ENCODE assay signal across 16 cellular contexts in genomic region chr3:58065700-58066167, GRCh38. TPM values are rescaled to one million over a fixed set of nuclear protein-coding genes. Genes with fewer than 3 reads are reported as not detected.
A peak's percentile ranks its signal among the peaks of the same experiment; 100 is the strongest.
DNase-seq lines count a peak whose midpoint lies in the region; ATAC-seq and TF ChIP-seq lines count a peak whose summit lies in the region.
"Had no signal": no experiment of that assay in that cellular context is flagged by ENCODE, and none has a peak within 500 bp of the region (broad histone marks: within the 10 kb centered on the region; RNA-seq: fewer than 3 reads in every experiment).

No MANE protein-coding gene starts in this region.

- H3K27ac ChIP-seq in body of pancreas (peak overlapping the region; percentile 5 to 63 (median 60)), aorta (ENCODE audit: low read depth in 1 of 2, low read length in 2 of 2) (peak overlapping the region; percentile 52 to 90)
- no peak overlapping the region for H3K27ac ChIP-seq in CD8-positive, alpha-beta T cell (ENCODE audit: low read depth, low read length)
- H3K27ac ChIP-seq: parathyroid adenoma had no signal

- H3K27me3 ChIP-seq in body of pancreas (no peaks in the 10 kb centered on the region), aorta (ENCODE audit: control insufficient read depth in 1 of 2, insufficient read depth in 2 of 2, low read length in 1 of 2) (no peaks in the 10 kb centered on the region)
- H3K27me3 ChIP-seq in CD8-positive, alpha-beta T cell (ENCODE audit: insufficient read depth, low read length) = no peaks in the 10 kb centered on the region

- peaks cover 55% of the 10 kb centered on the region for H3K4me1 ChIP-seq in body of pancreas
- peaks cover 4 to 10% of the 10 kb centered on the region in 2 donors for H3K4me1 ChIP-seq in aorta (ENCODE audit: control insufficient read depth in 1 of 2, insufficient read depth in 2 of 2, low read length in 2 of 2)
- H3K4me1 ChIP-seq in CD8-positive, alpha-beta T cell (ENCODE audit: insufficient read depth, low read length) = peaks cover 8% of the 10 kb centered on the region
- H3K4me1 ChIP-seq: parathyroid adenoma had no signal

- 30 to 40% methylated on average over 6 of the region's 6 CpGs for WGBS in body of pancreas, 2 donors
- WGBS in aorta, 2 donors = 16 to 24% methylated on average over 6 of the region's 6 CpGs

- peaks cover 65% of the 10 kb centered on the region for H3K4me1 Mint-ChIP-seq in mesothelial cell of epicardium
- peaks cover 74% of the 10 kb centered on the region for H3K4me1 Mint-ChIP-seq in HFFc6 (ENCODE audit: low read depth)
- peaks cover 39% of the 10 kb centered on the region for H3K4me1 Mint-ChIP-seq in CD8-positive, alpha-beta T cell (ENCODE audit: low read depth)

- POLR2A ChIA-PET in CD8-positive, alpha-beta T cell (lab: Charles Lee) = interaction anchor here (0.9 kb wide), 1 partner anchor 20 kb away, joined by 3 read pairs; no protein-coding TSS in a partner anchor

- H3K36me3 Mint-ChIP-seq in mesothelial cell of epicardium (no peaks in the 10 kb centered on the region), HFFc6 (ENCODE audit: low read depth) (no peaks in the 10 kb centered on the region)
- no peaks in the 10 kb centered on the region for H3K36me3 Mint-ChIP-seq in CD8-positive, alpha-beta T cell
- H3K36me3 Mint-ChIP-seq: activated naive CD8-positive, alpha-beta T cell treated with anti-CD3 and anti-CD28 coated beads for 36 hours had no signal

- CTCF ChIA-PET in CD8-positive, alpha-beta T cell (lab: Charles Lee) = no interaction called here

- TF ChIP-seq CTCF in body of pancreas (IDR thresholded peaks at IDR 0.05) = no peak
- TF ChIP-seq CTCF in mesothelial cell of epicardium (IDR thresholded peaks at IDR 0.05; ENCODE audit: unreplicated experiment) = no peak
- no peak for TF ChIP-seq CTCF in HFFc6 (IDR thresholded peaks at IDR 0.05)
- TF ChIP-seq CTCF in CD8-positive, alpha-beta T cell (IDR thresholded peaks at IDR 0.05) = no peak

- DNase-seq in NCI-H748 (lab: John Stamatoyannopoulos, UW; ENCODE audit: unreplicated experiment) (peak; percentile 71), NCI-H748 treated with DMSO at 0.1 percent for 48 hours (lab: John Stamatoyannopoulos, UW) (no peak), body of pancreas (peak; percentile 45 to 76 (median 58)), mesothelial cell of epicardium (ENCODE audit: low spot score in 2 of 2, unreplicated experiment in 2 of 2) (no peak), aorta (no peak), HFFc6 (no peak)
- no peak for DNase-seq in activated CD4-positive, alpha-beta T cell treated with anti-CD3 and anti-CD28 coated beads for 48 hours
- no peak for DNase-seq in CD8-positive, alpha-beta T cell
- DNase-seq: activated naive CD8-positive, alpha-beta T cell treated with anti-CD3 and anti-CD28 coated beads for 36 hours; DMS79; effector CD4-positive, alpha-beta T cell; NCI-H187; OCI-M1; T-helper 9 cell had no signal

- H3K9me3 ChIP-seq in body of pancreas (no peaks in the 10 kb centered on the region), aorta (ENCODE audit: control insufficient read depth, low read length) (no peaks in the 10 kb centered on the region)
- H3K9me3 ChIP-seq in CD8-positive, alpha-beta T cell (ENCODE audit: low read length) = no peaks in the 10 kb centered on the region

- no peak for TF ChIP-seq POLR2A in body of pancreas (IDR thresholded peaks at IDR 0.05)

- no peaks in the 10 kb centered on the region for H3K36me3 ChIP-seq in body of pancreas (replicated peaks in 1 of 2; ENCODE audit: insufficient read depth in 1 of 2, low read depth in 2 of 2)
- no peaks in the 10 kb centered on the region for H3K36me3 ChIP-seq in aorta (ENCODE audit: control insufficient read depth in 1 of 2, insufficient read depth in 2 of 2, low read length in 1 of 2)
- no peaks in the 10 kb centered on the region for H3K36me3 ChIP-seq in CD8-positive, alpha-beta T cell (ENCODE audit: insufficient read depth, low read length)

- H3K9me3 Mint-ChIP-seq in mesothelial cell of epicardium = no peaks in the 10 kb centered on the region
- no peaks in the 10 kb centered on the region for H3K9me3 Mint-ChIP-seq in HFFc6
- no peaks in the 10 kb centered on the region for H3K9me3 Mint-ChIP-seq in CD8-positive, alpha-beta T cell
- H3K9me3 Mint-ChIP-seq: activated naive CD8-positive, alpha-beta T cell treated with anti-CD3 and anti-CD28 coated beads for 36 hours had no signal

- intact Hi-C loops in body of pancreas (cut with DNase I) = loop anchor here (10.0 kb wide), 1 partner anchor 51 kb away; no protein-coding TSS in a partner anchor
- intact Hi-C loops in aorta (cut with DNase I) = loop anchor here in 1 of 2 donors (5.0 kb wide), 1 partner anchor 53 kb away; no protein-coding TSS in a partner anchor
- intact Hi-C loops in CD8-positive, alpha-beta T cell (cut with DNase I, micrococcal nuclease) = no loop called here

- H3K4me3 ChIP-seq in body of pancreas = no peak overlapping the region
- no peak overlapping the region for H3K4me3 ChIP-seq in aorta (ENCODE audit: low read length in 2 of 2)
- no peak overlapping the region for H3K4me3 ChIP-seq in CD8-positive, alpha-beta T cell (ENCODE audit: low read depth, low read length)
- H3K4me3 ChIP-seq: lung had no signal

- H3K27me3 Mint-ChIP-seq in mesothelial cell of epicardium (ENCODE audit: low read depth) (no peaks in the 10 kb centered on the region), HFFc6 (ENCODE audit: insufficient read depth) (peaks cover 2% of the 10 kb centered on the region; the same call in 1 of the 2 replicates)
- no peaks in the 10 kb centered on the region for H3K27me3 Mint-ChIP-seq in CD8-positive, alpha-beta T cell (ENCODE audit: low read depth)
- H3K27me3 Mint-ChIP-seq: activated naive CD8-positive, alpha-beta T cell treated with anti-CD3 and anti-CD28 coated beads for 36 hours had no signal

- H3K4me3 Mint-ChIP-seq in mesothelial cell of epicardium = no peak overlapping the region
- H3K4me3 Mint-ChIP-seq in HFFc6 = no peak overlapping the region
- no peak overlapping the region for H3K4me3 Mint-ChIP-seq in CD8-positive, alpha-beta T cell
- H3K4me3 Mint-ChIP-seq: activated naive CD8-positive, alpha-beta T cell treated with anti-CD3 and anti-CD28 coated beads for 36 hours had no signal

- H3K27ac Mint-ChIP-seq in mesothelial cell of epicardium (peak overlapping the region; percentile 86), HFFc6 (no peak overlapping the region)
- no peak overlapping the region for H3K27ac Mint-ChIP-seq in CD8-positive, alpha-beta T cell
- H3K27ac Mint-ChIP-seq: activated naive CD8-positive, alpha-beta T cell treated with anti-CD3 and anti-CD28 coated beads for 36 hours had no signal

- ATAC-seq in body of pancreas (peak; percentile 31), aorta (ENCODE audit: low FRiP score) (no peak)
- ATAC-seq in CD8-positive, alpha-beta T cell = no peak

RNA-seq across cellular contexts. Expression of gene FLNB, which starts 57.5 kb away (rescaled TPM):
- total RNA-seq in body of pancreas (100 to 1,000 TPM; 104 to 121 TPM), mesothelial cell of epicardium (173 to 190 TPM (median 177 TPM) in 3 replicates), aorta (100 to 1,000 TPM; 157 to 254 TPM)
- polyA plus RNA-seq in aorta = 10 to 100 TPM; 33.3 to 92.6 TPM
- 100 to 1,000 TPM in 3 of 6 experiments, 10 to 100 TPM in 3; 93.8 to 117 (median 98.7) TPM for total RNA-seq in HFFc6 (2021; fragmentation: NEBNext Ultra II Directional; extraction: Animal tissue kit (Norgen Biotek cat#: 25700))
- 10 to 100 TPM; 46.8 to 52.1 TPM for total RNA-seq in CD8-positive, alpha-beta T cell

Comparison
In these comparisons a context has a peak if more than half of its experiments do, and no peak if none do; other contexts are left out.
1. DNase-seq: peak in NCI-H748 (single experiment) and body of pancreas (4 of 4); none in NCI-H748 treated with DMSO at 0.1 percent for 48 hours (single experiment), mesothelial cell of epicardium (0 of 2), aorta (0 of 2), activated CD4-positive, alpha-beta T cell treated with anti-CD3 and anti-CD28 coated beads for 48 hours (single experiment), HFFc6 (single experiment) and CD8-positive, alpha-beta T cell (0 of 7).